In the genomic region with DNA sequence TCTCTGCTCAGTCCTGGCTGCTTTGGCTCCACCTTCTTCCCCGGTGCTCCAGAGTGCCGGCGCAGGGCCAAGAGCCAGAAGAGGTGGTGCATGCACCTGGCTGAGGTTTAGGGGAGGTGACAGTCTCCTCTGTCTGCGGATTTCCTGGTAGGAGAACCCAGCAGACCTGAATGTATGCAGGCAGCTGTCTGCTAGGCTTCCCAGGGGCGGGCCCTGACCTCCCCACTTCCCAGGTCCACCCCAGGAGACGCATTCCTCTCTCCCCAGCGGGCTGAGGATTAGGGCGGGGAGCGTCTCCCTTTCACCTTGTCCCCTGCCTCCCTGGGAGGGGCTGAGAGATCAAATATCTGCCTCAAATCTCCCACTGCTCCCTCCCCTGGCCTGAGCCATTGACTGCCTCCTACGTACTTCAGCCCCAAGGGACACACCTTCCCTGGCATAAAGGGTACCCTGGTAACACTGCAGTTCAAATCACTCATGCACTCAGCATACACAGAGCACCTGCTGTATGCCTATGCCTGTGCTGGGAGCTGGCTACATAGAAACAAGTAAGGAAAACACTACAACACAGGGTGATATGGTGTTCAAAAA, we compare ENCODE assay signal across 1 cellular context.
A peak's percentile ranks its signal among the peaks of the same experiment; 100 is the strongest.
TF ChIP-seq lines count a peak whose summit lies in the region.

No MANE protein-coding gene starts in this region.

TF ChIP-seq in HEK293, 187 proteins besides CTCF, POLR2A, EP300 and RAD21 (continued from another document and continues in another):
- TF ChIP-seq REST (tag by site-specific recombination; IDR thresholded peaks at IDR 0.05) (no peak), ZNF174 (tag by site-specific recombination; IDR thresholded peaks at IDR 0.05) (no peak), ZNF830 (tag by site-specific recombination; IDR thresholded peaks at IDR 0.05; ENCODE audit: low read depth) (no peak), ZNF530 (tag by site-specific recombination; IDR thresholded peaks at IDR 0.05; ENCODE audit: low read depth) (no peak), SP7 (tag by site-specific recombination; IDR thresholded peaks at IDR 0.05) (peak; percentile 73), ZNF169 (tag by site-specific recombination; IDR thresholded peaks at IDR 0.05) (no peak), ZNF645 (tag by site-specific recombination; IDR thresholded peaks at IDR 0.05) (no peak), ZEB2 (tag by site-specific recombination; IDR thresholded peaks at IDR 0.05) (0 out of 2 replicates have a peak, but pooled peaks have one; percentile 22), TSHZ1 (tag by site-specific recombination; IDR thresholded peaks at IDR 0.05; ENCODE audit: borderline replicate concordance) (no peak), ZBTB20 (tag by site-specific recombination; IDR thresholded peaks at IDR 0.05) (peak; percentile 73), ZNF398 (tag by site-specific recombination; IDR thresholded peaks at IDR 0.05) (peak; percentile 90), ZNF514 (tag by site-specific recombination; IDR thresholded peaks at IDR 0.05) (no peak), ZBTB21 (tag by site-specific recombination; IDR thresholded peaks at IDR 0.05) (no peak), ZNF366 (tag by site-specific recombination; conservative IDR thresholded peaks at IDR 0.05) (0 out of 2 replicates have a peak, but pooled peaks have one; percentile 19), ZNF548 (tag by site-specific recombination; IDR thresholded peaks at IDR 0.05) (no peak), ZBTB8A (tag by site-specific recombination; IDR thresholded peaks at IDR 0.05) (peak; percentile 84), ZNF341 (tag by site-specific recombination; IDR thresholded peaks at IDR 0.05; ENCODE audit: low read depth) (no peak), ZNF571 (tag by site-specific recombination; IDR thresholded peaks at IDR 0.05) (no peak), ZNF148 (tag by site-specific recombination; IDR thresholded peaks at IDR 0.05; ENCODE audit: borderline replicate concordance) (no peak), PRDM10 (tag by site-specific recombination; IDR thresholded peaks at IDR 0.05) (peak; percentile 89)
- TF ChIP-seq, protein P1, sequence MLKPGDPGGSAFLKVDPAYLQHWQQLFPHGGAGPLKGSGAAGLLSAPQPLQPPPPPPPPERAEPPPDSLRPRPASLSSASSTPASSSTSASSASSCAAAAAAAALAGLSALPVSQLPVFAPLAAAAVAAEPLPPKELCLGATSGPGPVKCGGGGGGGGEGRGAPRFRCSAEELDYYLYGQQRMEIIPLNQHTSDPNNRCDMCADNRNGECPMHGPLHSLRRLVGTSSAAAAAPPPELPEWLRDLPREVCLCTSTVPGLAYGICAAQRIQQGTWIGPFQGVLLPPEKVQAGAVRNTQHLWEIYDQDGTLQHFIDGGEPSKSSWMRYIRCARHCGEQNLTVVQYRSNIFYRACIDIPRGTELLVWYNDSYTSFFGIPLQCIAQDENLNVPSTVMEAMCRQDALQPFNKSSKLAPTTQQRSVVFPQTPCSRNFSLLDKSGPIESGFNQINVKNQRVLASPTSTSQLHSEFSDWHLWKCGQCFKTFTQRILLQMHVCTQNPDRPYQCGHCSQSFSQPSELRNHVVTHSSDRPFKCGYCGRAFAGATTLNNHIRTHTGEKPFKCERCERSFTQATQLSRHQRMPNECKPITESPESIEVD (tag by site-specific recombination; IDR thresholded peaks at IDR 0.05) = no peak
- TF ChIP-seq, protein P2, sequence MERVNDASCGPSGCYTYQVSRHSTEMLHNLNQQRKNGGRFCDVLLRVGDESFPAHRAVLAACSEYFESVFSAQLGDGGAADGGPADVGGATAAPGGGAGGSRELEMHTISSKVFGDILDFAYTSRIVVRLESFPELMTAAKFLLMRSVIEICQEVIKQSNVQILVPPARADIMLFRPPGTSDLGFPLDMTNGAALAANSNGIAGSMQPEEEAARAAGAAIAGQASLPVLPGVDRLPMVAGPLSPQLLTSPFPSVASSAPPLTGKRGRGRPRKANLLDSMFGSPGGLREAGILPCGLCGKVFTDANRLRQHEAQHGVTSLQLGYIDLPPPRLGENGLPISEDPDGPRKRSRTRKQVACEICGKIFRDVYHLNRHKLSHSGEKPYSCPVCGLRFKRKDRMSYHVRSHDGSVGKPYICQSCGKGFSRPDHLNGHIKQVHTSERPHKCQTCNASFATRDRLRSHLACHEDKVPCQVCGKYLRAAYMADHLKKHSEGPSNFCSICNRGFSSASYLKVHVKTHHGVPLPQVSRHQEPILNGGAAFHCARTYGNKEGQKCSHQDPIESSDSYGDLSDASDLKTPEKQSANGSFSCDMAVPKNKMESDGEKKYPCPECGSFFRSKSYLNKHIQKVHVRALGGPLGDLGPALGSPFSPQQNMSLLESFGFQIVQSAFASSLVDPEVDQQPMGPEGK (tag by site-specific recombination; IDR thresholded peaks at IDR 0.05) = peak; percentile 73
- TF ChIP-seq, protein P3, sequence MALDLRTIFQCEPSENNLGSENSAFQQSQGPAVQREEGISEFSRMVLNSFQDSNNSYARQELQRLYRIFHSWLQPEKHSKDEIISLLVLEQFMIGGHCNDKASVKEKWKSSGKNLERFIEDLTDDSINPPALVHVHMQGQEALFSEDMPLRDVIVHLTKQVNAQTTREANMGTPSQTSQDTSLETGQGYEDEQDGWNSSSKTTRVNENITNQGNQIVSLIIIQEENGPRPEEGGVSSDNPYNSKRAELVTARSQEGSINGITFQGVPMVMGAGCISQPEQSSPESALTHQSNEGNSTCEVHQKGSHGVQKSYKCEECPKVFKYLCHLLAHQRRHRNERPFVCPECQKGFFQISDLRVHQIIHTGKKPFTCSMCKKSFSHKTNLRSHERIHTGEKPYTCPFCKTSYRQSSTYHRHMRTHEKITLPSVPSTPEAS (tag by site-specific recombination; IDR thresholded peaks at IDR 0.05) = no peak
- TF ChIP-seq, protein P4, sequence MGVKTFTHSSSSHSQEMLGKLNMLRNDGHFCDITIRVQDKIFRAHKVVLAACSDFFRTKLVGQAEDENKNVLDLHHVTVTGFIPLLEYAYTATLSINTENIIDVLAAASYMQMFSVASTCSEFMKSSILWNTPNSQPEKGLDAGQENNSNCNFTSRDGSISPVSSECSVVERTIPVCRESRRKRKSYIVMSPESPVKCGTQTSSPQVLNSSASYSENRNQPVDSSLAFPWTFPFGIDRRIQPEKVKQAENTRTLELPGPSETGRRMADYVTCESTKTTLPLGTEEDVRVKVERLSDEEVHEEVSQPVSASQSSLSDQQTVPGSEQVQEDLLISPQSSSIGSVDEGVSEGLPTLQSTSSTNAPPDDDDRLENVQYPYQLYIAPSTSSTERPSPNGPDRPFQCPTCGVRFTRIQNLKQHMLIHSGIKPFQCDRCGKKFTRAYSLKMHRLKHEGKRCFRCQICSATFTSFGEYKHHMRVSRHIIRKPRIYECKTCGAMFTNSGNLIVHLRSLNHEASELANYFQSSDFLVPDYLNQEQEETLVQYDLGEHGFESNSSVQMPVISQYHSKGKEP (tag by site-specific recombination; IDR thresholded peaks at IDR 0.05) = no peak
